23 cellular contexts compared by ENCODE assay signal in the genomic region with DNA sequence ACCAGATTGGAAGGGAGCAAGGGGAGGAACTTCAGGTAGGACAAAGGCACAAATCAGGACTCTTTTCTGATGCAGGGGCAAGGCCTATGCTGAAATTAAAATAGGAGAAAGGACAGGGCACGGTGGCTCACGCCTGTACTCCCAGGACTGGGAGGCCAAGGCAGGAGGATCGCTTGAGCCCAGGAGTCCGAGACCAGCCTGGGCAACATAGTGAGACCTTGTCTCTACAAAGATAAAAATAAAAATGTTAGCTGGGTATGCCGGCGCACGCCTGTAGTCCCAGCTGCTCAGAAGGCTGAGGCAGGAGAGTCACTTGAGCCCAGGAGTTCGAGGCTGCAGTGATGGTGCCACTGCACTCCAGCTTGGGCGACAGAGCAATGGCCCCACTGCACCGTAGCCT. TPM values are rescaled to one million over a fixed set of nuclear protein-coding genes. Genes with fewer than 3 reads are reported as not detected.
"Had no signal": no experiment of that assay in that cellular context is flagged by ENCODE, and none has a peak within 500 bp of the region (broad histone marks: within the 10 kb centered on the region; RNA-seq: fewer than 3 reads in every experiment).

No MANE protein-coding gene starts in this region.

- H3K9me3 Mint-ChIP-seq: activated CD4-positive, alpha-beta T cell treated with anti-CD3 and anti-CD28 coated beads, Interleukin-2, amount 10 ng/mL, durations not matched to agents 24 days and 14 days; activated CD8-positive, alpha-beta T cell treated with anti-CD3 and anti-CD28 coated beads for 36 hours; effector memory CD8-positive, alpha-beta T cell; stimulated activated memory B cell treated with anti-CD40 and anti-IgM and Interleukin-4, amounts not matched to agents 10 μg/mL and 1 μg/mL and 100 μg/mL, for 72 hours had no signal

- H3K4me1 ChIP-seq: psoas muscle, thyroid gland had no signal

- H3K4me3 Mint-ChIP-seq: activated CD8-positive, alpha-beta T cell treated with anti-CD3 and anti-CD28 coated beads for 36 hours; stimulated activated memory B cell treated with anti-CD40 and anti-IgM and Interleukin-4, amounts not matched to agents 10 μg/mL and 1 μg/mL and 100 μg/mL, for 72 hours had no signal

- H3K36me3 ChIP-seq: left lung, ovary, thyroid gland had no signal

- ATAC-seq: left lung; psoas muscle; right cardiac atrium; stimulated activated memory B cell treated with anti-CD40 and anti-IgM and Interleukin-4, amounts not matched to agents 10 μg/mL and 1 μg/mL and 100 μg/mL, for 72 hours had no signal

- DNase-seq: activated effector memory CD4-positive, alpha-beta T cell treated with Interleukin-2 at 50 U/mL for 16 hours; foreskin melanocyte; mammary epithelial cell; midbrain; ovary; psoas muscle; thyroid gland had no signal

- H3K4me3 ChIP-seq: left lung, ovary, psoas muscle, skin epidermis, thyroid gland had no signal

- H3K9me3 ChIP-seq: left lung, ovary, psoas muscle, thyroid gland had no signal

- H3K27ac Mint-ChIP-seq: activated CD8-positive, alpha-beta T cell treated with anti-CD3 and anti-CD28 coated beads for 36 hours; effector memory CD8-positive, alpha-beta T cell; stimulated activated memory B cell treated with anti-CD40 and anti-IgM and Interleukin-4, amounts not matched to agents 10 μg/mL and 1 μg/mL and 100 μg/mL, for 72 hours had no signal

- H3K36me3 Mint-ChIP-seq: stimulated activated memory B cell treated with anti-CD40 and anti-IgM and Interleukin-4, amounts not matched to agents 10 μg/mL and 1 μg/mL and 100 μg/mL, for 72 hours had no signal

- H3K27ac ChIP-seq: epithelial cell of prostate, left lung, ovary, psoas muscle, skin epidermis, thyroid gland had no signal

RNA-seq across cellular contexts. Expression of a gene that starts 5.7 kb away (rescaled TPM):
- total RNA-seq: kidney epithelial cell had no signal

RNA-seq across cellular contexts. Expression of a gene that starts 10.5 kb away (rescaled TPM):
- total RNA-seq: activated CD4-positive, alpha-beta T cell treated with anti-CD3 and anti-CD28 coated beads, Interleukin-2, amount 10 ng/mL, durations not matched to agents 24 days and 14 days; activated CD8-positive, alpha-beta T cell treated with anti-CD3 and anti-CD28 coated beads for 36 hours; chondrocyte; dermis blood vessel endothelial cell; fibroblast of lung; kidney epithelial cell; left lung; mammary epithelial cell; ovary; psoas muscle; right cardiac atrium; subcutaneous adipose tissue; thyroid gland; urinary bladder had no signal
- polyA plus RNA-seq: adipose tissue, fibroblast of lung, mammary epithelial cell, neural cell, ovary, right cardiac atrium, urinary bladder had no signal

RNA-seq across cellular contexts. Expression of a gene that starts 12.4 kb away (rescaled TPM):
- total RNA-seq: activated CD4-positive, alpha-beta T cell treated with anti-CD3 and anti-CD28 coated beads, Interleukin-2, amount 10 ng/mL, durations not matched to agents 24 days and 14 days; activated CD8-positive, alpha-beta T cell treated with anti-CD3 and anti-CD28 coated beads for 36 hours; chondrocyte; dermis blood vessel endothelial cell; fibroblast of lung; kidney epithelial cell; left lung; mammary epithelial cell; ovary; psoas muscle; right cardiac atrium; subcutaneous adipose tissue; thyroid gland; urinary bladder had no signal
- polyA plus RNA-seq: adipose tissue, fibroblast of lung, mammary epithelial cell, neural cell, ovary, psoas muscle, right cardiac atrium, urinary bladder had no signal
